Comparison of ENCODE assay signal across 8 cellular contexts in the genomic region with DNA sequence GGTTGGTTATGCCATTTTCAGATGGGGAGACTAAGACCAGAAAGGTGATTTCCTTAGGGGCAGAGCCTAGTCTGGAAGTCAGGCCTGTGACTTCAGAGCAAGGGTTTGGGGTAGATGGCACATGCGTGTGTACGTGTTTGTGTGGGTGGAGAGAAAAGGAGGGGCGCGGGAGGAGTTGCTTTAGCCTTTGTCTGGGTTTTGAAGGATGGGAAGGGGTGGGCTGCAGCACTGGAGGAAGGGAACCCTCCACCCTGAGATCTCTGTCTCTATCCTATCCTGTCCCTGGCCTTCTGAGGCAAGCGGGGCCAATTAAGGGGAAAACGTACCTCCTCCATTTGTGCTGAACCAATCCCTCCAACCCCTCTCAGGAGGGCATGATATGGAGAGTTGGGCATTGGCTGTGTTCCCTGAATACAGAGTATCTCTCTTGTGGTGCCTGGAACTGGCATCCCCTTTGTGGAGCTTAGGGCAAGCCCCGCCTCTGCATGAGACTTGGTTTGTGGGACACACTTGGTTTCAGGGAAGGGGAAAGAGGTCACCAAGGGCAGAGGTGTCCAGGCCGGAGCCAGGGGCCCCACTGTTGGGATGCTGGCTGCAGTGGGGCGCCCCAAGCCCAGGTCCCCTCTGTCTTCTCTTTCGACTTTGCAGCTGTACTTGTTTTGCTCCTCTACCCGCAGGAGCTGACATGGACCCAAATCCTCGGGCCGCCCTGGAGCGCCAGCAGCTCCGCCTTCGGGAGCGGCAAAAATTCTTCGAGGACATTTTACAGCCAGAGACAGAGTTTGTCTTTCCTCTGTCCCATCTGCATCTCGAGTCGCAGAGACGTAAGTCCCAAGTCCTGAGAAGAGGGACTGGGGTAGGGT. TPM values are rescaled to one million over a fixed set of nuclear protein-coding genes. Genes with fewer than 3 reads are reported as not detected.
A peak's percentile ranks its signal among the peaks of the same experiment; 100 is the strongest.
DNase-seq lines count a peak whose midpoint lies in the region; ATAC-seq and TF ChIP-seq lines count a peak whose summit lies in the region.

A gene with protein sequence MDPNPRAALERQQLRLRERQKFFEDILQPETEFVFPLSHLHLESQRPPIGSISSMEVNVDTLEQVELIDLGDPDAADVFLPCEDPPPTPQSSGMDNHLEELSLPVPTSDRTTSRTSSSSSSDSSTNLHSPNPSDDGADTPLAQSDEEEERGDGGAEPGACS (plus strand): TSS at position 507 of the 863 bp plus-strand sequence. CDS start 179 bp downstream, at position 686.

- H3K4me3 ChIP-seq in HEK293 (ENCODE audit: low read depth, low read length) (peak within 1 kb of the TSS; percentile 71), adipocyte (ENCODE audit: low read length) (peak within 1 kb of the TSS; percentile 85)

- POLR2A ChIA-PET in HEK293 (lab: Yijun Ruan, JAX): interaction anchor here (0.5 to 2.2 kb wide), 11 partner anchors 8 to 527 kb away, joined by 3 to 22 read pairs (median 5); a partner anchor contains a TSS

- ATAC-seq in left cardiac atrium: peak; percentile 18 to 48
- no peak for ATAC-seq in GM18502 (IDR thresholded peaks at IDR 0.05; ENCODE audit: poor library complexity, unreplicated experiment)
- ATAC-seq in GM18519 (IDR thresholded peaks at IDR 0.05; ENCODE audit: low FRiP score, unreplicated experiment): no peak
- no peak for ATAC-seq in HG03457 (IDR thresholded peaks at IDR 0.05; ENCODE audit: unreplicated experiment)

- peak within 1 kb of the TSS; percentile 73 for H3K9ac ChIP-seq in adipocyte (ENCODE audit: low read length)

- intact Hi-C loops in left cardiac atrium (cut with DNase I) (loop anchor here in 1 of 2 donors (2.0 kb wide), 1 partner anchor 49 kb away; no protein-coding TSS in a partner anchor), posterior cingulate gyrus (cut with DNase I) (loop anchor here (5.0 kb wide), 1 partner anchor 36 kb away; no protein-coding TSS in a partner anchor)

- peak within 1 kb of the TSS; percentile 92 for H3K27ac ChIP-seq in HEK293 (ENCODE audit: extremely low read depth, low read depth, low read length)

- no peak for DNase-seq in adipocyte (ENCODE audit: low read depth)
- peak; percentile 54 for DNase-seq in left cardiac atrium
- peak; percentile 56 to 97 (median 78) for DNase-seq in posterior cingulate gyrus
- DNase-seq in amniotic stem cell (lab: John Stamatoyannopoulos, UW): no peak

- no peak for TF ChIP-seq CTCF in HEK293 (tag by site-specific recombination; IDR thresholded peaks at IDR 0.05)

- H3K9me3 ChIP-seq in HEK293 (ENCODE audit: control insufficient read depth, insufficient read depth, low read depth, low read length): no peaks in the 10 kb centered on the region
- H3K9me3 ChIP-seq in adipocyte (ENCODE audit: control insufficient read depth, low read length): no peaks in the 10 kb centered on the region

- H3K4me1 ChIP-seq in HEK293 (ENCODE audit: control insufficient read depth, insufficient read depth, low read length) (peaks cover 10% of the 10 kb centered on the region), adipocyte (ENCODE audit: control insufficient read depth, insufficient read depth, low read length) (no peaks in the 10 kb centered on the region)

- H3K36me3 ChIP-seq in HEK293 (ENCODE audit: control insufficient read depth in 2 of 2, insufficient read depth in 1 of 2, low read length in 2 of 2) (peaks cover 0 to 28% of the 10 kb centered on the region in 2 experiments; a peak in 2 of 3 replicates), adipocyte (ENCODE audit: control insufficient read depth, insufficient read depth, low read length, severe bottlenecking) (no peaks in the 10 kb centered on the region)

- no peaks in the 10 kb centered on the region for H3K27me3 ChIP-seq in adipocyte (replicated peaks; ENCODE audit: control insufficient read depth, insufficient read depth, low read length)

- CTCF ChIA-PET in HEK293 (lab: Yijun Ruan, JAX): interaction anchor here (1.0 to 2.5 kb wide), 6 partner anchors 8 to 363 kb away, joined by 4 to 18 read pairs (median 6); a partner anchor contains a TSS

TF ChIP-seq in HEK293, 187 proteins besides CTCF, POLR2A, EP300 and RAD21:
- TF ChIP-seq ZBTB20 (tag by site-specific recombination; IDR thresholded peaks at IDR 0.05): peak; percentile 22
- peak; percentile 81 for TF ChIP-seq ZFHX2 (tag by site-specific recombination; conservative IDR thresholded peaks at IDR 0.05)
- no peak for TF ChIP-seq ZNF37A (tag by site-specific recombination; IDR thresholded peaks at IDR 0.05)
- peak; percentile 10; the same call in 1 of the 2 replicates for TF ChIP-seq SP2 (tag by site-specific recombination; IDR thresholded peaks at IDR 0.05)
- no peak for TF ChIP-seq ZNF223 (tag by site-specific recombination; IDR thresholded peaks at IDR 0.05)
- no peak for TF ChIP-seq SP7 (tag by site-specific recombination; IDR thresholded peaks at IDR 0.05)
- TF ChIP-seq, protein P1, sequence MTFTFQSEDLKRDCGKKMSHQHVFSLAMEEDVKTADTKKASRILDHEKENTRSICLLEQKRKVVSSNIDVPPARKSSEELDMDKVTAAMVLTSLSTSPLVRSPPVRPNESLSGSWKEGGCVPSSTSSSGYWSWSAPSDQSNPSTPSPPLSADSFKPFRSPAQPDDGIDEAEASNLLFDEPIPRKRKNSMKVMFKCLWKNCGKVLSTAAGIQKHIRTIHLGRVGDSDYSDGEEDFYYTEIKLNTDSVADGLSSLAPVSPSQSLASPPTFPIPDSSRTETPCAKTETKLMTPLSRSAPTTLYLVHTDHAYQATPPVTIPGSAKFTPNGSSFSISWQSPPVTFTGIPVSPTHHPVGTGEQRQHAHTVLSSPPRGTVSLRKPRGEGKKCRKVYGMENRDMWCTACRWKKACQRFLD (tag by site-specific recombination; IDR thresholded peaks at IDR 0.05): no peak
- peak; percentile 71 for TF ChIP-seq EGR2 (tag by site-specific recombination; IDR thresholded peaks at IDR 0.05; ENCODE audit: low read depth)
- TF ChIP-seq, protein P2, sequence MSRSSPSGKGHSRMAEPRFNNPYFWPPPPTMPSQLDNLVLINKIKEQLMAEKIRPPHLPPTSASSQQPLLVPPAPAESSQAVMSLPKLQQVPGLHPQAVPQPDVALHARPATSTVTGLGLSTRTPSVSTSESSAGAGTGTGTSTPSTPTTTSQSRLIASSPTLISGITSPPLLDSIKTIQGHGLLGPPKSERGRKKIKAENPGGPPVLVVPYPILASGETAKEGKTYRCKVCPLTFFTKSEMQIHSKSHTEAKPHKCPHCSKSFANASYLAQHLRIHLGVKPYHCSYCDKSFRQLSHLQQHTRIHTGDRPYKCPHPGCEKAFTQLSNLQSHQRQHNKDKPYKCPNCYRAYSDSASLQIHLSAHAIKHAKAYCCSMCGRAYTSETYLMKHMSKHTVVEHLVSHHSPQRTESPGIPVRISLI (tag by site-specific recombination; IDR thresholded peaks at IDR 0.05): no peak
- TF ChIP-seq ZBTB48 (tag by site-specific recombination; IDR thresholded peaks at IDR 0.05): no peak
- no peak for TF ChIP-seq ZNF248 (tag by site-specific recombination; IDR thresholded peaks at IDR 0.05)

RNA-seq across cellular contexts. Expression of the gene that starts here (rescaled TPM):
- 100 to 1,000 TPM; 177 to 200 TPM for total RNA-seq in left cardiac atrium

Comparison
In these comparisons a context has a peak if more than half of its experiments do, and no peak if none do; other contexts are left out.
1. DNase-seq: peak in left cardiac atrium (single experiment) and posterior cingulate gyrus (10 of 10); none in adipocyte (single experiment) and amniotic stem cell (single experiment).
2. ATAC-seq: peak in left cardiac atrium (2 of 2); none in GM18502 (single experiment), GM18519 (single experiment) and HG03457 (single experiment).